ENCODE assay signal across 10 cellular contexts in the genomic region with DNA sequence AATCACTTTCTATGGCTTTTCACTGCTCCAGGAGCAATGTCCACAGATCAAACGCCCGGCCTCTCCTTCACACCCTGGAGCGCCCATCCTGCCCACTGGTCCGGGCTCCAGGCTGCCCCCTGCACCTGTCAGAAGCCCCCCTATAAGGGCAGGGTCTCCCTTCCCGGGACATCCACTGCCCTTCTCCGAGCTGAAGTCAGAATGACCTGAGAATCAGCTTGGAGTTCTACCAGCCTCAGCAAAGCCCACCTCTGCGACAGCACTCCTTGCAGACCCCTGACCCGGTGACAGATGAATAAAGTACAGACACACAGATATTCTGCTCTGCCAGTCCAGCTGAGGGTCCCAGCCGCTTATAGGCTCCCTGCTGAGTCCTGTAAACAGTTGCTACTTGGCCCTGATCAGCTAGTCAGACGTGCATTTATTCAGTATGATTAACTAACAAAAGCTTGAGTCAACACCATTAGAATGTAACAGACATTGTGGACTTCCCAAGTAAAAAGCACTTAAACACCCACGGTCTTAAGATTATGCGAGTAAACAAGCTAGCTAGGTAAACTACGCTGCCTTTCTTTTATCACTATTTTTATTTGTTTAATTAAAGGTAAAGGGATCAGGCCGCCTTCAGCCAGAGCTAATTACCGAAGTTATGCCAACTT. TPM values are rescaled to one million over a fixed set of nuclear protein-coding genes. Genes with fewer than 3 reads are reported as not detected.
DNase-seq lines count a peak whose midpoint lies in the region; ATAC-seq and TF ChIP-seq lines count a peak whose summit lies in the region.
"Had no signal": no experiment of that assay in that cellular context is flagged by ENCODE, and none has a peak within 500 bp of the region (broad histone marks: within the 10 kb centered on the region; RNA-seq: fewer than 3 reads in every experiment).

No MANE protein-coding gene starts in this region.

- in situ Hi-C loops in GM13976 (cut with MboI; ENCODE audit: low sequenced_read_pairs, unreplicated experiment): no loop called here

- H3K27ac ChIP-seq in KOPT-K1 (ENCODE audit: low read depth, low read length, poor library complexity, severe bottlenecking) (peak overlapping the region; percentile 79), muscle layer of colon (ENCODE audit: low read depth, low read length) (peak overlapping the region; percentile 27), foreskin keratinocyte (no peak overlapping the region)
- H3K27ac ChIP-seq: tibial nerve had no signal

- TF ChIP-seq CTCF in foreskin keratinocyte (conservative IDR thresholded peaks at IDR 0.05): no peak
- TF ChIP-seq CTCF in GM13976 (IDR thresholded peaks at IDR 0.05; ENCODE audit: borderline replicate concordance, control extremely low read depth, extremely low read depth, insufficient read depth, missing control alignments): no peak

- no peak overlapping the region for H3K4me3 ChIP-seq in muscle layer of colon (ENCODE audit: low read depth in 1 of 2, low read length in 2 of 2)
- H3K4me3 ChIP-seq: tibial nerve had no signal

- H3K4me1 Mint-ChIP-seq in activated naive CD8-positive, alpha-beta T cell treated with anti-CD3 and anti-CD28 coated beads for 36 hours: peaks cover 48% of the 10 kb centered on the region

- peaks cover 54% of the 10 kb centered on the region for H3K36me3 ChIP-seq in KOPT-K1 (ENCODE audit: insufficient read depth, low read length)
- no peaks in the 10 kb centered on the region for H3K36me3 ChIP-seq in muscle layer of colon (ENCODE audit: insufficient read depth, low read length)
- H3K36me3 ChIP-seq: tibial nerve had no signal

- no peaks in the 10 kb centered on the region for H3K9me3 ChIP-seq in KOPT-K1 (ENCODE audit: insufficient read depth, low read length, poor library complexity, severe bottlenecking)
- H3K9me3 ChIP-seq in muscle layer of colon (ENCODE audit: low read length): no peaks in the 10 kb centered on the region
- H3K9me3 ChIP-seq: tibial nerve had no signal

- intact Hi-C loops in posterior vena cava (cut with DNase I): no loop called here

- H3K9me3 Mint-ChIP-seq in activated naive CD8-positive, alpha-beta T cell treated with anti-CD3 and anti-CD28 coated beads for 36 hours: no peaks in the 10 kb centered on the region

- ATAC-seq in foreskin keratinocyte: no peak

- H3K27ac Mint-ChIP-seq in activated naive CD8-positive, alpha-beta T cell treated with anti-CD3 and anti-CD28 coated beads for 36 hours: peak overlapping the region; percentile 35

- H3K27me3 ChIP-seq in muscle layer of colon (ENCODE audit: control insufficient read depth in 1 of 2, insufficient read depth in 2 of 2, low read length in 2 of 2): no peaks in the 10 kb centered on the region
- no peaks in the 10 kb centered on the region for H3K27me3 ChIP-seq in foreskin keratinocyte
- H3K27me3 ChIP-seq: tibial nerve had no signal

- no peak overlapping the region for H3K9ac ChIP-seq in muscle layer of colon (ENCODE audit: low read length)

- peak overlapping the region; percentile 51 for H3K4me3 Mint-ChIP-seq in activated naive CD8-positive, alpha-beta T cell treated with anti-CD3 and anti-CD28 coated beads for 36 hours

- H3K27me3 Mint-ChIP-seq in activated naive CD8-positive, alpha-beta T cell treated with anti-CD3 and anti-CD28 coated beads for 36 hours: no peaks in the 10 kb centered on the region

- peak; percentile 58 for DNase-seq in ELR (ENCODE audit: low read depth)
- no peak for DNase-seq in activated naive CD8-positive, alpha-beta T cell treated with anti-CD3 and anti-CD28 coated beads for 36 hours
- no peak for DNase-seq in foreskin keratinocyte
- DNase-seq in GM13976 (ENCODE audit: low spot score): no peak
- no peak for DNase-seq in amniotic stem cell (lab: John Stamatoyannopoulos, UW)
- DNase-seq in posterior vena cava (ENCODE audit: low spot score): no peak
- DNase-seq: NCI-H446 treated with DMSO at 0.1 percent for 48 hours had no signal

- peaks cover 67% of the 10 kb centered on the region for H3K36me3 Mint-ChIP-seq in activated naive CD8-positive, alpha-beta T cell treated with anti-CD3 and anti-CD28 coated beads for 36 hours

- peaks cover 22% of the 10 kb centered on the region for H3K4me1 ChIP-seq in muscle layer of colon (ENCODE audit: insufficient read depth, low read length)
- peaks cover 26% of the 10 kb centered on the region for H3K4me1 ChIP-seq in foreskin keratinocyte

RNA-seq across cellular contexts. Expression of a gene that starts 4.8 kb away (rescaled TPM):
- total RNA-seq in activated naive CD8-positive, alpha-beta T cell treated with anti-CD3 and anti-CD28 coated beads for 36 hours: 100 to 1,000 TPM; 298 to 301 TPM
- total RNA-seq in foreskin keratinocyte (455 and 588 TPM in 2 replicates), posterior vena cava (10 to 100 TPM; 13.6 to 17.7 TPM)
- 419 and 621 TPM in 2 replicates for polyA plus RNA-seq in foreskin keratinocyte

Comparison
In these comparisons a context has a peak if more than half of its experiments do, and no peak if none do; other contexts are left out.
1. RNA of a gene that starts 4.8 kb away (total RNA-seq): 455 to 588 TPM in foreskin keratinocyte and 298 to 301 TPM in activated naive CD8-positive, alpha-beta T cell treated with anti-CD3 and anti-CD28 coated beads for 36 hours; 13.6 to 17.7 TPM in posterior vena cava; every median in the first group is over 10 times any median in the second.